Comparison of ENCODE assay signal across 9 cellular contexts in the genomic region with DNA sequence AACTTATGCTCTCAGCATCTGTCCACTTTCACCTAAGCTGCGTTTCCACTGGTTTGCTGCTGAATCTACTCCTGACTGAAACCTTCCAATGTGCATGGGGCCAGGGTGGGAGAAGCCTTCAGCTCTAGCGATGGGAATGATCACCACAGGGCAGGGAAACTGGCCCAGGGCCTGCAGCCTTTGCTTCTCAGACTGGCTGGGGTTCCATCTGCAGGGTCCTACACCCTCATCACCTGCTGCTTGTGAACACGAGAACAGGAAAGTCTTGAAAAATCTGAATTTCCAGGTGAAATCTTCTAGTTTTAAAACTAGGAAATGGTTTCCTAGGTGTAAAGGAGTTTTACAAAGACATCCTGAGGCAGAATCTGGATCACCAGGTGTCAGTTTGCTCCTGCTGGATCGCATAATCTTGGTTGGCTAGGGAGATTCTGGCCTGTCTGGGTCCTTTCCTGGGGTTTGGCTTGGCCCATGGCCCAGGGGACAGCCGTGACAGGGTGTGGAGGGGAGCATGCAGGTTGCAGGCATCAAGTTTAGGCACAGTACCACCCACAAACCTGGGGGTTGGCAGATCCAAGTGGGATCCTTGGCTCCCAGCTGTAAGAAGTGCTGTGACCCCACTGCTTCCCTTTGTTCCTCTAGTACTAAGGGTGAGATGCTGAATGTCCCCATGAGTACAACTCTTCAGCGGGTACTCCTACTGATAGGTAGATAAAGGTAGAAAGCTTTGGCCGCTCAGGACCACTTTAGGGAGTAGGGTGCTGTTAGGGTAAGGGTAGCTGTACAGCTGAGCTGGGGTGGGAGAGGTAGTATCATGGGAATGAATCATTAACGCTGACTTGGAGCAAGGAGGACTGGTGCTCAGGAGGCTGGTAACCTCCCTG. TPM values are rescaled to one million over a fixed set of nuclear protein-coding genes. Genes with fewer than 3 reads are reported as not detected.
DNase-seq lines count a peak whose midpoint lies in the region; ATAC-seq and TF ChIP-seq lines count a peak whose summit lies in the region.
"Had no signal": no experiment of that assay in that cellular context is flagged by ENCODE, and none has a peak within 500 bp of the region (broad histone marks: within the 10 kb centered on the region; RNA-seq: fewer than 3 reads in every experiment).

No MANE protein-coding gene starts in this region.

- no peak overlapping the region for H2BK15ac ChIP-seq in mesendoderm (replicated peaks; ENCODE audit: low read depth)

- H3K4ac ChIP-seq in mesendoderm (ENCODE audit: low read depth, low read length) = peak overlapping the region; percentile 28

- peak overlapping the region; percentile 78 for H3K4me2 ChIP-seq in mesendoderm (ENCODE audit: low read length)

- peak overlapping the region; percentile 98 for H3K4me3 Mint-ChIP-seq in MCF 10A (ENCODE audit: unreplicated experiment)

- H3K79me2 ChIP-seq in mesendoderm (ENCODE audit: control insufficient read depth, insufficient read depth, low read length) = peaks cover 21% of the 10 kb centered on the region

- H3K23ac ChIP-seq in mesendoderm (ENCODE audit: low read length) = no peak overlapping the region

- no peak overlapping the region for H2BK5ac ChIP-seq in mesendoderm (ENCODE audit: low read length)

- H4K5ac ChIP-seq in mesendoderm (ENCODE audit: low read length) = peak overlapping the region; percentile 9

- H3K9me3 ChIP-seq in heart right ventricle (no peaks in the 10 kb centered on the region), uterus (no peaks in the 10 kb centered on the region)

- TF ChIP-seq CTCF in heart right ventricle (IDR thresholded peaks at IDR 0.05) (no peak), MCF 10A (IDR thresholded peaks at IDR 0.05; ENCODE audit: unreplicated experiment) (no peak), uterus (IDR thresholded peaks at IDR 0.05) (no peak)

- H2AK5ac ChIP-seq in mesendoderm (ENCODE audit: low read length) = peak overlapping the region; percentile 63

- peaks cover 0 to 16% (median 11%) of the 10 kb centered on the region in 9 donors for H3K36me3 ChIP-seq in heart right ventricle
- H3K36me3 ChIP-seq in mesendoderm (ENCODE audit: control insufficient read depth, insufficient read depth, low read length) = peaks cover 2% of the 10 kb centered on the region
- H3K36me3 ChIP-seq in uterus = no peaks in the 10 kb centered on the region

- CTCF ChIA-PET in MCF 10A (lab: Yijun Ruan, JAX) = interaction anchor here (1.2 kb wide), 2 partner anchors 10 to 12 kb away, joined by 3 to 4 read pairs; no protein-coding TSS in a partner anchor

- intact Hi-C loops in heart right ventricle (cut with DNase I) (no loop called here), Right ventricle myocardium inferior (cut with DNase I) (no loop called here), MCF 10A (cut with micrococcal nuclease) (no loop called here), uterus (cut with DNase I; ENCODE audit: low total_unique reads) (no loop called here)

- H3K27ac ChIP-seq in heart right ventricle (peak overlapping the region in 9 of 10 donors; percentile 98 to 100 (median 100)), mesendoderm (ENCODE audit: low read depth, low read length) (no peak overlapping the region), uterus (peak overlapping the region; percentile 99)

- no peaks in the 10 kb centered on the region for H3K27me3 Mint-ChIP-seq in MCF 10A (ENCODE audit: insufficient read depth, unreplicated experiment)

- H3K27me3 ChIP-seq in heart right ventricle (peaks cover 0 to 24% (median 0%) of the 10 kb centered on the region in 7 donors), mesendoderm (ENCODE audit: insufficient read depth, low read length, poor library complexity) (no peaks in the 10 kb centered on the region), uterus (no peaks in the 10 kb centered on the region)

- H3K56ac ChIP-seq in mesendoderm (ENCODE audit: low read length) = peak overlapping the region; percentile 79

- no peak for ATAC-seq in heart right ventricle
- ATAC-seq in Right ventricle myocardium inferior = no peak
- no peak for ATAC-seq in HG02938 (IDR thresholded peaks at IDR 0.05; ENCODE audit: unreplicated experiment)

- H4K8ac ChIP-seq in mesendoderm (ENCODE audit: low read depth, low read length) = no peak overlapping the region

- TF ChIP-seq POLR2A in uterus (IDR thresholded peaks at IDR 0.05) = no peak

- H3K9me3 Mint-ChIP-seq in MCF 10A (ENCODE audit: unreplicated experiment) = no peaks in the 10 kb centered on the region

- peaks cover 5% of the 10 kb centered on the region for H3K79me1 ChIP-seq in mesendoderm (ENCODE audit: low read length)

- H3K27ac Mint-ChIP-seq in MCF 10A (ENCODE audit: low read depth, unreplicated experiment) = peak overlapping the region; percentile 99

- peaks cover 60% of the 10 kb centered on the region for H3K36me3 Mint-ChIP-seq in MCF 10A (ENCODE audit: insufficient read depth, unreplicated experiment)

- DNase-seq in heart right ventricle (no peak), Right ventricle myocardium inferior (ENCODE audit: missing footprints) (no peak), MCF 10A (ENCODE audit: unreplicated experiment) (no peak), mesendoderm (no peak), uterus (no peak), NCI-H1092 (lab: John Stamatoyannopoulos, UW) (no peak), inferior parietal cortex (ENCODE audit: extremely low spot score) (no peak)
- DNase-seq: NCI-H1092 treated with DMSO at 0.1 percent for 48 hours had no signal

- H3K9ac ChIP-seq in mesendoderm (ENCODE audit: low read length) = peak overlapping the region; percentile 75

- POLR2A ChIA-PET in MCF 10A (lab: Yijun Ruan, JAX) = interaction anchor here (0.8 to 7.2 kb wide), 6 partner anchors 8 to 46 kb away, joined by 5 to 77 read pairs (median 32); a partner anchor contains a TSS

- H2BK120ac ChIP-seq in mesendoderm (ENCODE audit: low read depth, low read length) = no peak overlapping the region

- H3K4me1 ChIP-seq in heart right ventricle = peaks cover 26 to 67% (median 57%) of the 10 kb centered on the region in 9 donors
- peaks cover 8% of the 10 kb centered on the region for H3K4me1 ChIP-seq in mesendoderm (ENCODE audit: control insufficient read depth, low read depth, low read length)
- H3K4me1 ChIP-seq in uterus = peaks cover 4 to 30% of the 10 kb centered on the region in 2 donors

- no peak overlapping the region for H3K18ac ChIP-seq in mesendoderm (ENCODE audit: low read length)

- BruUV-seq in MCF 10A (replicated peaks; lab: Mats Ljungman, UMichigan) = no TSS peak

- WGBS in heart right ventricle, 2 donors = 78 to 81% methylated on average over 8 of the region's 8 CpGs
- WGBS in mesendoderm (ENCODE audit: extremely low coverage, insufficient coverage, low lambda C conversion rate) = no CpG with 5 or more reads among the region's 8 CpGs

- H3K4me3 ChIP-seq in heart right ventricle (peak overlapping the region in 9 of 10 donors; percentile 59 to 98 (median 77)), mesendoderm (ENCODE audit: low read length) (no peak overlapping the region), uterus (peak overlapping the region; percentile 86 to 87)

- H3K4me1 Mint-ChIP-seq in MCF 10A (ENCODE audit: insufficient read depth, unreplicated experiment) = peaks cover 29% of the 10 kb centered on the region

RNA-seq across cellular contexts. Expression of a gene that starts 1.8 kb away (rescaled TPM):
- total RNA-seq in heart right ventricle (100 to 1,000 TPM; 107 to 146 (median 122) TPM), Right ventricle myocardium inferior (130 TPM), MCF 10A (2022) (149 and 158 TPM in 2 replicates), uterus (10 to 100 TPM in 3 of 4 donors, 1 to 10 TPM in 1; 6.1 to 63.7 (median 24.9) TPM)
- polyA plus RNA-seq in heart right ventricle = 100 to 1,000 TPM in 1 of 2 donors, 10 to 100 TPM in 1; 45.4 to 115 TPM
- 86.4 TPM for polyA plus RNA-seq in mesendoderm (2013, experiment 1 of 2)
- polyA plus RNA-seq in mesendoderm (2013, experiment 2 of 2) = 88.0 TPM

RNA-seq across cellular contexts. Expression of a gene that starts 5.3 kb away (rescaled TPM):
- 100 to 1,000 TPM; 123 to 151 (median 131) TPM for total RNA-seq in heart right ventricle
- 100 to 1,000 TPM; 239 to 349 TPM for polyA plus RNA-seq in heart right ventricle
- total RNA-seq in Right ventricle myocardium inferior = 123 TPM
- 154 and 184 TPM in 2 replicates for total RNA-seq in MCF 10A (2022)
- polyA plus RNA-seq in mesendoderm (2013, experiment 1 of 2) = 60.0 TPM
- polyA plus RNA-seq in mesendoderm (2013, experiment 2 of 2) = 58.5 TPM
- 10 to 100 TPM; 30.9 to 77.8 (median 56.0) TPM for total RNA-seq in uterus

RNA-seq across cellular contexts. Expression of a gene that starts 12.9 kb away (rescaled TPM):
- total RNA-seq in heart right ventricle (10 to 100 TPM in 2 of 10 donors, 1 to 10 TPM in 8; 4.4 to 12.0 (median 8.3) TPM), Right ventricle myocardium inferior (10.0 TPM), MCF 10A (2022) (50.7 and 51.9 TPM in 2 replicates), uterus (10 to 100 TPM; 26.5 to 41.5 (median 30.0) TPM)
- 10 to 100 TPM in 1 of 2 donors, 1 to 10 TPM in 1; 7.6 to 28.0 TPM for polyA plus RNA-seq in heart right ventricle
- polyA plus RNA-seq in mesendoderm (2013, experiment 1 of 2) = 6.5 TPM
- polyA plus RNA-seq in mesendoderm (2013, experiment 2 of 2) = 6.3 TPM

RNA-seq across cellular contexts. Expression of a gene that starts 16.4 kb away (rescaled TPM):
- 100 to 1,000 TPM; 121 to 163 (median 150) TPM for total RNA-seq in heart right ventricle
- 100 to 1,000 TPM; 105 to 129 TPM for polyA plus RNA-seq in heart right ventricle
- total RNA-seq in Right ventricle myocardium inferior = 143 TPM
- total RNA-seq in MCF 10A (2022) = 236 and 290 TPM in 2 replicates
- 1,044 TPM for polyA plus RNA-seq in mesendoderm (2013, experiment 1 of 2)
- polyA plus RNA-seq in mesendoderm (2013, experiment 2 of 2) = 1,033 TPM
- total RNA-seq in uterus = 100 to 1,000 TPM; 192 to 322 (median 280) TPM

RNA-seq across cellular contexts. Expression of a gene that starts 40.6 kb away (rescaled TPM):
- total RNA-seq in heart right ventricle = 10 to 100 TPM in 5 of 10 donors, 1 to 10 TPM in 5; 7.7 to 13.3 (median 9.7) TPM
- polyA plus RNA-seq in heart right ventricle = 1 to 10 TPM; 7.1 to 8.7 TPM
- 9.9 TPM for total RNA-seq in Right ventricle myocardium inferior
- total RNA-seq in MCF 10A (2022) = 12.8 and 15.0 TPM in 2 replicates
- polyA plus RNA-seq in mesendoderm (2013, experiment 1 of 2) = 13.0 TPM
- 12.6 TPM for polyA plus RNA-seq in mesendoderm (2013, experiment 2 of 2)
- total RNA-seq in uterus = 10 to 100 TPM in 1 of 4 donors, 1 to 10 TPM in 2, under 1 TPM in 1; 0.88 to 17.8 (median 3.8) TPM
